21 cellular contexts compared by ENCODE assay signal in genomic region chr19:47416667-47417033, GRCh38. TPM values are rescaled to one million over a fixed set of nuclear protein-coding genes. Genes with fewer than 3 reads are reported as not detected.
A peak's percentile ranks its signal among the peaks of the same experiment; 100 is the strongest.
DNase-seq lines count a peak whose midpoint lies in the region; ATAC-seq, FAIRE-seq and TF ChIP-seq lines count a peak whose summit lies in the region.
"Had no signal": no experiment of that assay in that cellular context is flagged by ENCODE, and none has a peak within 500 bp of the region (broad histone marks: within the 10 kb centered on the region; RNA-seq: fewer than 3 reads in every experiment).

No MANE protein-coding gene starts in this region.

- no peak overlapping the region for H2AFZ ChIP-seq in neural cell (ENCODE audit: low read depth, low read length)
- H2AFZ ChIP-seq: GM23248, PC-9 had no signal

- no peaks in the 10 kb centered on the region for H3F3A ChIP-seq in neural cell (ENCODE audit: insufficient read depth, low read length, poor library complexity, severe bottlenecking)

- no peak for DNase-seq in H7
- DNase-seq in WTC11 (ENCODE audit: low spot score) = no peak
- peak; percentile 65 for DNase-seq in kidney
- DNase-seq in amniotic stem cell (lab: John Stamatoyannopoulos, UW) = no peak
- no peak for DNase-seq in stimulated activated effector memory CD8-positive, alpha-beta T cell treated with anti-CD3 and anti-CD28 coated beads, Interleukin-12 subunit alpha, Interleukin-12 subunit beta, amount 100 ng/mL, for 72 hours (ENCODE audit: low spot score in 2 of 2)
- DNase-seq in Caco-2 = no peak
- DNase-seq in left lobe of liver (ENCODE audit: low spot score) = no peak
- DNase-seq: Calu3; CD4-positive, alpha-beta T cell; GF-D8; GM23248; IMR-90; NCI-H1417 treated with DMSO at 0.1 percent for 48 hours; NCI-H1930; NCI-H226; NCI-H524 treated with DMSO at 0.1 percent for 48 hours; PC-9 had no signal

- H3K36me3 Mint-ChIP-seq in WTC11 (peaks cover 15% of the 10 kb centered on the region), Caco-2 (ENCODE audit: insufficient read depth, unreplicated experiment) (peaks cover 5% of the 10 kb centered on the region)
- peaks cover 6% of the 10 kb centered on the region for H3K36me3 Mint-ChIP-seq in stimulated activated effector memory CD8-positive, alpha-beta T cell treated with anti-CD3 and anti-CD28 coated beads, Interleukin-12 subunit alpha, Interleukin-12 subunit beta, amount 100 ng/mL, for 72 hours

- POLR2A ChIA-PET in WTC11 (lab: Charles Lee) (interaction anchor here (1.2 kb wide), 1 partner anchor 12 kb away, joined by 5 read pairs; no protein-coding TSS in a partner anchor), Caco-2 (lab: Charles Lee) (no interaction called here)

- H3K27ac Mint-ChIP-seq in WTC11 (no peak overlapping the region), Caco-2 (ENCODE audit: unreplicated experiment) (no peak overlapping the region)
- no peak overlapping the region for H3K27ac Mint-ChIP-seq in stimulated activated effector memory CD8-positive, alpha-beta T cell treated with anti-CD3 and anti-CD28 coated beads, Interleukin-12 subunit alpha, Interleukin-12 subunit beta, amount 100 ng/mL, for 72 hours
- H3K27ac Mint-ChIP-seq: CD4-positive, alpha-beta T cell had no signal

- H3K4me2 ChIP-seq in neural cell (ENCODE audit: low read length) = no peak overlapping the region
- H3K4me2 ChIP-seq: PC-9 had no signal

- H3K27ac ChIP-seq in kidney (ENCODE audit: low read depth in 2 of 2, low read length in 2 of 2) (no peak overlapping the region), neural cell (ENCODE audit: low read length) (no peak overlapping the region)
- H3K27ac ChIP-seq: A549, GM23248, PC-9, RWPE1 had no signal

- no peaks in the 10 kb centered on the region for H3K9me3 Mint-ChIP-seq in WTC11
- H3K9me3 Mint-ChIP-seq in stimulated activated effector memory CD8-positive, alpha-beta T cell treated with anti-CD3 and anti-CD28 coated beads, Interleukin-12 subunit alpha, Interleukin-12 subunit beta, amount 100 ng/mL, for 72 hours = no peaks in the 10 kb centered on the region
- H3K9me3 Mint-ChIP-seq in Caco-2 (ENCODE audit: unreplicated experiment) = no peaks in the 10 kb centered on the region
- H3K9me3 Mint-ChIP-seq: CD4-positive, alpha-beta T cell had no signal

- H3K9me3 ChIP-seq in kidney (ENCODE audit: control insufficient read depth in 1 of 2, low read length in 2 of 2) (no peaks in the 10 kb centered on the region), neural cell (ENCODE audit: low read length) (no peaks in the 10 kb centered on the region), Caco-2 (no peaks in the 10 kb centered on the region)
- H3K9me3 ChIP-seq: A549 had no signal

- intact Hi-C loops in kidney (cut with DNase I) = loop anchor here (10.0 kb wide), 1 partner anchor 122 kb away; no protein-coding TSS in a partner anchor
- intact Hi-C loops in Caco-2 (cut with micrococcal nuclease; ENCODE audit: unreplicated experiment) = no loop called here

- H3K79me2 ChIP-seq in neural cell (replicated peaks; ENCODE audit: insufficient read depth, low read length) = peaks cover 20% of the 10 kb centered on the region

- no peaks in the 10 kb centered on the region for H3K9me2 ChIP-seq in neural cell (ENCODE audit: insufficient read depth, low read length)

- H3K4me3 Mint-ChIP-seq in WTC11 (peak overlapping the region; percentile 67), Caco-2 (ENCODE audit: unreplicated experiment) (no peak overlapping the region)
- H3K4me3 Mint-ChIP-seq in stimulated activated effector memory CD8-positive, alpha-beta T cell treated with anti-CD3 and anti-CD28 coated beads, Interleukin-12 subunit alpha, Interleukin-12 subunit beta, amount 100 ng/mL, for 72 hours = no peak overlapping the region

- TF ChIP-seq EP300 in neural cell (conservative IDR thresholded peaks at IDR 0.05; ENCODE audit: poor library complexity, severe bottlenecking) = no peak

- H3K4me1 ChIP-seq in kidney (ENCODE audit: control insufficient read depth in 1 of 2, insufficient read depth in 1 of 2, low read depth in 1 of 2, low read length in 2 of 2) (peaks cover 0 to 2% of the 10 kb centered on the region in 2 donors), Caco-2 (no peaks in the 10 kb centered on the region)

- CTCF ChIA-PET in WTC11 (lab: Charles Lee) (interaction anchor here (0.6 to 1.5 kb wide), 6 partner anchors 11 to 703 kb away, joined by 3 to 8 read pairs (median 4); no protein-coding TSS in a partner anchor), Caco-2 (lab: Charles Lee) (no interaction called here)

- no peaks in the 10 kb centered on the region for H4K20me1 ChIP-seq in neural cell (ENCODE audit: insufficient read depth)

- no TSS peak for BruUV-seq in Caco-2 (replicated peaks; lab: Mats Ljungman, UMichigan)

- H3K36me3 ChIP-seq in H7 (replicated peaks; ENCODE audit: control insufficient read depth, insufficient read depth, low read length) = peaks cover 2% of the 10 kb centered on the region
- H3K36me3 ChIP-seq in kidney (ENCODE audit: control insufficient read depth in 1 of 2, insufficient read depth in 2 of 2, low read length in 2 of 2) = no peaks in the 10 kb centered on the region
- no peaks in the 10 kb centered on the region for H3K36me3 ChIP-seq in neural cell (ENCODE audit: insufficient read depth, low read length)
- no peaks in the 10 kb centered on the region for H3K36me3 ChIP-seq in Caco-2 (ENCODE audit: control insufficient read depth, insufficient read depth, low read length)

- TF ChIP-seq RAD21 in neural cell (conservative IDR thresholded peaks at IDR 0.05) = no peak

- FAIRE-seq in kidney (lab: Jason Lieb, UNC) = no peak
- FAIRE-seq: A549 had no signal

- H3K9ac ChIP-seq in kidney (ENCODE audit: low read length in 2 of 2) (no peak overlapping the region), neural cell (ENCODE audit: low read length) (no peak overlapping the region)

- peaks cover 52% of the 10 kb centered on the region for H3K27me3 ChIP-seq in H7 (ENCODE audit: control insufficient read depth, insufficient read depth, low read length)
- no peaks in the 10 kb centered on the region for H3K27me3 ChIP-seq in neural cell (ENCODE audit: insufficient read depth, low read depth, low read length)
- peaks cover 2% of the 10 kb centered on the region; the same call in 1 of the 2 replicates for H3K27me3 ChIP-seq in Caco-2 (replicated peaks; ENCODE audit: control insufficient read depth, insufficient read depth, low read length)

- TF ChIP-seq CTCF in WTC11 (IDR thresholded peaks at IDR 0.05) (no peak), kidney (IDR thresholded peaks at IDR 0.05; ENCODE audit: borderline replicate concordance, extremely low read depth, insufficient read depth) (no peak), neural cell (IDR thresholded peaks at IDR 0.05; ENCODE audit: poor library complexity, severe bottlenecking) (no peak), Caco-2 (IDR thresholded peaks at IDR 0.05; ENCODE audit: insufficient read depth in 1 of 2, low read depth in 1 of 2, low read length in 1 of 2, severe bottlenecking in 1 of 2, unreplicated experiment in 1 of 2) (no peak)

- ATAC-seq in WTC11 = no peak
- no peak for ATAC-seq in stimulated activated effector memory CD8-positive, alpha-beta T cell treated with anti-CD3 and anti-CD28 coated beads, Interleukin-12 subunit alpha, Interleukin-12 subunit beta, amount 100 ng/mL, for 72 hours
- ATAC-seq in left lobe of liver = no peak

- H3K4me3 ChIP-seq in H7 (ENCODE audit: insufficient read depth, low read depth, low read length) = peak overlapping the region; percentile 23; the same call in 1 of the 2 replicates
- H3K4me3 ChIP-seq in kidney (ENCODE audit: low read length in 2 of 2) = no peak overlapping the region
- peak overlapping the region; percentile 91 for H3K4me3 ChIP-seq in neural cell (ENCODE audit: low read length)
- no peak overlapping the region for H3K4me3 ChIP-seq in Caco-2 (ENCODE audit: low read depth, low read length)
- H3K4me3 ChIP-seq: A549, PC-9 had no signal

- H3K27me3 Mint-ChIP-seq in WTC11 (ENCODE audit: low read depth) = peaks cover 60% of the 10 kb centered on the region
- peaks cover 17% of the 10 kb centered on the region for H3K27me3 Mint-ChIP-seq in Caco-2 (ENCODE audit: insufficient read depth, unreplicated experiment)

- H3K4me1 Mint-ChIP-seq in WTC11 (peaks cover 48% of the 10 kb centered on the region), Caco-2 (ENCODE audit: low read depth, unreplicated experiment) (peaks cover 22% of the 10 kb centered on the region)
- H3K4me1 Mint-ChIP-seq in stimulated activated effector memory CD8-positive, alpha-beta T cell treated with anti-CD3 and anti-CD28 coated beads, Interleukin-12 subunit alpha, Interleukin-12 subunit beta, amount 100 ng/mL, for 72 hours = peaks cover 39% of the 10 kb centered on the region

TF ChIP-seq in WTC11, 78 proteins besides CTCF, POLR2A, EP300 and RAD21:
- no peak for TF ChIP-seq E2F5 (CRISPR knock-in tag; IDR thresholded peaks at IDR 0.05)
TF ChIP-seq in WTC11: peak in this region for 0.

RNA-seq across cellular contexts. Expression of gene MEIS3, which starts 2.7 kb away (rescaled TPM):
- total RNA-seq in H7 (2014; rRNA removed; shearing (Covaris generic)) = 87.0 and 134 TPM in 2 replicates
- total RNA-seq in WTC11 (2021) (38.5 to 51.1 TPM (median 48.4 TPM) in 3 replicates), kidney (7.6 TPM), Caco-2 (2022) (16.2 and 16.8 TPM in 2 replicates), left lobe of liver (1.0 TPM)
- polyA plus RNA-seq in kidney (ENCODE audit: insufficient read depth, low read depth, low replicate concordance) (3.8 TPM), neural cell (357 and 379 TPM in 2 replicates)
- polyA minus RNA-seq in neural cell = 171 and 197 TPM in 2 replicates

RNA-seq across cellular contexts. Expression of gene SLC8A2, which starts 55.0 kb away (rescaled TPM):
- 6.7 and 10.3 TPM in 2 replicates for total RNA-seq in H7 (2014; rRNA removed; shearing (Covaris generic))
- 6.5 to 8.5 TPM (median 6.8 TPM) in 3 replicates for total RNA-seq in WTC11 (2021)
- 0.94 TPM for total RNA-seq in kidney
- not detected for polyA plus RNA-seq in kidney (ENCODE audit: insufficient read depth, low read depth, low replicate concordance)
- polyA plus RNA-seq in neural cell = 14.1 and 18.3 TPM in 2 replicates
- 35.7 and 51.1 TPM in 2 replicates for polyA minus RNA-seq in neural cell
- 1.2 and 1.3 TPM in 2 replicates for total RNA-seq in Caco-2 (2022)
- 0.10 TPM for total RNA-seq in left lobe of liver
- total RNA-seq: CD4-positive, alpha-beta T cell; GM23248; IMR-90; M059J; PC-9 had no signal
- polyA plus RNA-seq: GM23248 had no signal

Comparison
In these comparisons a context has a peak if more than half of its experiments do, and no peak if none do; other contexts are left out.
1. H3K4me3 ChIP-seq: peak in H7 (single experiment) and neural cell (single experiment); none in kidney (0 of 2) and Caco-2 (single experiment).